ENCODE assay signal across 2 cellular contexts in the genomic region with DNA sequence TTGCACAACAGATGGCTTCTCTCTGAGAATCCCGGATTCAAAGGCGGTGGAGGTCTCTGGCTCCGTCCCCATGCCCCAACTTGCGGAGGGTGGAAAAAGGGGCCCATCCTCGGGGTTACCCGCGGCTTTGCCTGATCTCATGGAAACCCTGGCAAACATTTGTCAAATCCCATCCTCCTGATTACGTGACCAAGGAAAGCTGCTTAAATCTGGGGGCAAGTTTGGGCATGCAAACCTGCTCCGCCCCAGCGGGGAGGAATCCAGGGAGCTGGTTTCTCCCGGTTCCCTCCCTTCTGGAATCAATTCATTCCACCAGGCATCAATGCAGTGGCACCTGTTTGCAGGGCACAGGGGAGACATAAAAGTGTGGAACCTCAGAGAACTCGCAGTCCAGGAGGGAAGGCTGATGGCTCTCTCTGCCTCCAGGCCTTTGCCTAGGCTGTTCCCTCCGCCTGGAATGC.
TF ChIP-seq lines count a peak whose summit lies in the region.

No MANE protein-coding gene starts in this region.

TF ChIP-seq in IMR-90, 13 proteins besides CTCF, POLR2A, EP300 and RAD21:
- TF ChIP-seq CEBPB (IDR thresholded peaks at IDR 0.05; ENCODE audit: low read depth, low read length) (peak; percentile 29; the same call in 1 of the 2 replicates), BHLHE40 (IDR thresholded peaks at IDR 0.05; ENCODE audit: low read depth, low read length) (no peak), RFX5 (IDR thresholded peaks at IDR 0.05; ENCODE audit: low read depth, low read length) (no peak)

TF ChIP-seq in H1, 55 proteins besides CTCF, POLR2A, EP300 and RAD21:
- no peak for TF ChIP-seq EZH2 (IDR thresholded peaks at IDR 0.05; ENCODE audit: low read depth, low read length, severe bottlenecking)
- no peak for TF ChIP-seq POLR2AphosphoS5 (IDR thresholded peaks at IDR 0.05; ENCODE audit: low read depth, low read length)
- no peak for TF ChIP-seq TBP (IDR thresholded peaks at IDR 0.05; ENCODE audit: low read depth, low read length)
- no peak for TF ChIP-seq HDAC2 (IDR thresholded peaks at IDR 0.05; ENCODE audit: borderline replicate concordance in 1 of 2, low read depth in 2 of 2, low read length in 2 of 2)
- no peak for TF ChIP-seq CEBPB (IDR thresholded peaks at IDR 0.05; ENCODE audit: low read depth, low read length)
- TF ChIP-seq TAF1 (IDR thresholded peaks at IDR 0.05; ENCODE audit: low read depth, low read length), result no peak
- no peak for TF ChIP-seq BRCA1 (IDR thresholded peaks at IDR 0.05; ENCODE audit: low read depth, low read length)
- TF ChIP-seq FOSL1 (IDR thresholded peaks at IDR 0.05; ENCODE audit: insufficient read depth, low read depth, low read length), result no peak
- TF ChIP-seq BCL11A (IDR thresholded peaks at IDR 0.05; ENCODE audit: low read depth in 2 of 2, low read length in 2 of 2), result no peak
- TF ChIP-seq SIRT6 (IDR thresholded peaks at IDR 0.05; ENCODE audit: low read length), result no peak
- no peak for TF ChIP-seq JUND (IDR thresholded peaks at IDR 0.05; ENCODE audit: low read length)
TF ChIP-seq in H1: peak in this region for 0.
